10 cellular contexts compared by ENCODE assay signal in genomic region chr2:53353372-53354111, GRCh38.
DNase-seq lines count a peak whose midpoint lies in the region; ATAC-seq and TF ChIP-seq lines count a peak whose summit lies in the region.
"Had no signal": no experiment of that assay in that cellular context is flagged by ENCODE, and none has a peak within 500 bp of the region (broad histone marks: within the 10 kb centered on the region; RNA-seq: fewer than 3 reads in every experiment).

No MANE protein-coding gene starts in this region.

- H2AK9ac ChIP-seq in IMR-90 (replicated peaks; ENCODE audit: low read depth, low read length, poor library complexity) = no peak overlapping the region

- H2AFZ ChIP-seq in IMR-90 (replicated peaks; ENCODE audit: low read length, poor library complexity) = no peak overlapping the region

- TF ChIP-seq POLR2A in IMR-90 (IDR thresholded peaks at IDR 0.05; ENCODE audit: low read depth, low read length) = no peak

- BruUV-seq in IMR-90 (replicated peaks; lab: Mats Ljungman, UMichigan) = no TSS peak

- H3K4me3 ChIP-seq in IMR-90 (ENCODE audit: insufficient read depth, low read depth, low read length) (no peak overlapping the region), astrocyte of the cerebellum (ENCODE audit: low read depth, low read length) (no peak overlapping the region), mucosa of descending colon (no peak overlapping the region), lower lobe of right lung (no peak overlapping the region)

- no peaks in the 10 kb centered on the region for H3K9me1 ChIP-seq in IMR-90 (ENCODE audit: insufficient read depth, low read length)

- peak; percentile 27; the same call in 1 of the 2 replicates for ATAC-seq in IMR-90 (ENCODE audit: low read depth)
- ATAC-seq in mucosa of descending colon = peak; percentile 94
- no peak for ATAC-seq in lower lobe of right lung

- H4K20me1 ChIP-seq in IMR-90 (ENCODE audit: insufficient read depth, low read length) = no peaks in the 10 kb centered on the region

- CTCF ChIA-PET in IMR-90 (lab: Yijun Ruan, JAX) = interaction anchor here (0.5 kb wide), 1 partner anchor 35 kb away, joined by 3 read pairs; no protein-coding TSS in a partner anchor

- no peak overlapping the region for H4K8ac ChIP-seq in IMR-90 (ENCODE audit: low read depth in 2 of 2, low read length in 2 of 2)

- H3K36me3 ChIP-seq in IMR-90 (ENCODE audit: control insufficient read depth, insufficient read depth, low read length) = no peaks in the 10 kb centered on the region
- H3K36me3 ChIP-seq in mucosa of descending colon (ENCODE audit: low read depth) = no peaks in the 10 kb centered on the region
- H3K36me3 ChIP-seq in lower lobe of right lung = no peaks in the 10 kb centered on the region

- in situ Hi-C loops in IMR-90 (cut with MboI; ENCODE audit: low sequenced_read_pairs) = no loop called here
- in situ Hi-C loops in astrocyte of the cerebellum (cut with HindIII; ENCODE audit: low sequenced_read_pairs) = no loop called here

- peaks cover 4% of the 10 kb centered on the region for H3K27me3 Mint-ChIP-seq in activated naive CD8-positive, alpha-beta T cell treated with anti-CD3 and anti-CD28 coated beads for 36 hours

- intact Hi-C loops in IMR-90 (cut with micrococcal nuclease) (no loop called here), mucosa of descending colon (cut with DNase I, micrococcal nuclease) (no loop called here), lower lobe of right lung (cut with DNase I) (no loop called here)

- no peak overlapping the region for H3K14ac ChIP-seq in IMR-90 (replicated peaks; ENCODE audit: low read depth, low read length)

- H3K4ac ChIP-seq in IMR-90 (ENCODE audit: low read depth, low read length) = no peak overlapping the region

- no peaks in the 10 kb centered on the region for H3K27me3 ChIP-seq in IMR-90 (ENCODE audit: control insufficient read depth, insufficient read depth, low read length)
- no peaks in the 10 kb centered on the region for H3K27me3 ChIP-seq in lower lobe of right lung (ENCODE audit: low read depth)

- H2BK5ac ChIP-seq in IMR-90 (ENCODE audit: low read depth, low read length, poor library complexity, severe bottlenecking) = no peak overlapping the region

- H3K9ac ChIP-seq in IMR-90 (ENCODE audit: low read depth, low read length) = no peak overlapping the region

- no peak overlapping the region for H2BK20ac ChIP-seq in IMR-90 (ENCODE audit: low read depth, low read length)

- H3K27ac ChIP-seq in IMR-90 (ENCODE audit: insufficient read depth, low read length) (no peak overlapping the region; the same call in 1 of the 2 replicates), lower lobe of right lung (no peak overlapping the region)

- H3K4me1 ChIP-seq in IMR-90 (ENCODE audit: control insufficient read depth, insufficient read depth, low read length) = no peaks in the 10 kb centered on the region
- H3K4me1 ChIP-seq in mucosa of descending colon (ENCODE audit: low read depth) = peaks cover 7% of the 10 kb centered on the region
- no peaks in the 10 kb centered on the region for H3K4me1 ChIP-seq in lower lobe of right lung

- POLR2A ChIA-PET in IMR-90 (lab: Charles Lee; ENCODE audit: unreplicated experiment) = no interaction called here

- no peak overlapping the region for H3K18ac ChIP-seq in IMR-90 (ENCODE audit: low read depth, low read length)

- H2BK15ac ChIP-seq in IMR-90 (ENCODE audit: low read depth, low read length) = no peak overlapping the region

- H2AK5ac ChIP-seq in IMR-90 (ENCODE audit: low read depth, low read length) = no peak overlapping the region

- H4K91ac ChIP-seq in IMR-90 (ENCODE audit: insufficient read depth, low read depth, low read length) = no peak overlapping the region

- no CpG with 5 or more reads among the region's 5 CpGs for WGBS in IMR-90 (ENCODE audit: extremely low coverage in 2 of 2, insufficient read length in 1 of 2), 2 experiments

- H3K4me3 Mint-ChIP-seq in activated naive CD8-positive, alpha-beta T cell treated with anti-CD3 and anti-CD28 coated beads for 36 hours = no peak overlapping the region
- H3K4me3 Mint-ChIP-seq: T-helper 1 cell treated with Interleukin-12 subunit alpha and Interleukin-12 subunit beta and Interleukin-4 antibody, amounts not matched to agents 30 μg/mL and 1 μg/mL, for 36 hours had no signal

- no peak overlapping the region for H3K23ac ChIP-seq in IMR-90 (ENCODE audit: low read depth, low read length)

- no peak overlapping the region for H3K27ac Mint-ChIP-seq in activated naive CD8-positive, alpha-beta T cell treated with anti-CD3 and anti-CD28 coated beads for 36 hours
- H3K27ac Mint-ChIP-seq: T-helper 1 cell treated with Interleukin-12 subunit alpha and Interleukin-12 subunit beta and Interleukin-4 antibody, amounts not matched to agents 30 μg/mL and 1 μg/mL, for 36 hours had no signal

- dilution Hi-C loops in IMR-90 (cut with HindIII; ENCODE audit: low sequenced_read_pairs, unreplicated experiment) = no loop called here

- no peak overlapping the region for H4K5ac ChIP-seq in IMR-90 (ENCODE audit: low read depth, low read length)

- no peaks in the 10 kb centered on the region for H3K36me3 Mint-ChIP-seq in activated naive CD8-positive, alpha-beta T cell treated with anti-CD3 and anti-CD28 coated beads for 36 hours

- no peaks in the 10 kb centered on the region for H3K79me1 ChIP-seq in IMR-90 (ENCODE audit: low read depth in 1 of 2, low read length in 2 of 2)

- no peak overlapping the region for H3K56ac ChIP-seq in IMR-90 (ENCODE audit: extremely low read depth, insufficient read depth, low read length)

- DNase-seq in DMS 273 (lab: John Stamatoyannopoulos, UW; ENCODE audit: unreplicated experiment) (peak; percentile 76), IMR-90 (peak; percentile 15), astrocyte of the cerebellum (ENCODE audit: low read depth) (peak; percentile 2), mucosa of descending colon (peak; percentile 53 to 62 (median 55)), globus pallidus (ENCODE audit: low spot score) (no peak), lower lobe of right lung (no peak)
- no peak for DNase-seq in stimulated activated CD4-positive, alpha-beta T cell treated with anti-CD3 and anti-CD28 coated beads, Interleukin-15, amount 100 ng/mL, for 24 hours
- no peak for DNase-seq in activated naive CD8-positive, alpha-beta T cell treated with anti-CD3 and anti-CD28 coated beads for 36 hours
- DNase-seq: activated CD8-positive, alpha-beta memory T cell treated with anti-CD3 and anti-CD28 coated beads, Interleukin-2, amount 50 U/mL, for 48 hours had no signal

- H3K4me2 ChIP-seq in IMR-90 (ENCODE audit: low read depth, low read length) = no peak overlapping the region

- no peak overlapping the region for H2BK120ac ChIP-seq in IMR-90 (ENCODE audit: low read depth, low read length)

- H3K9me3 Mint-ChIP-seq in activated naive CD8-positive, alpha-beta T cell treated with anti-CD3 and anti-CD28 coated beads for 36 hours = peaks cover 12% of the 10 kb centered on the region

- H3K4me1 Mint-ChIP-seq in activated naive CD8-positive, alpha-beta T cell treated with anti-CD3 and anti-CD28 coated beads for 36 hours = no peaks in the 10 kb centered on the region

- no peak for TF ChIP-seq RAD21 in IMR-90 (IDR thresholded peaks at IDR 0.05; ENCODE audit: low read length)

- TF ChIP-seq CTCF in IMR-90 (conservative IDR thresholded peaks at IDR 0.05; ENCODE audit: low read depth, low read length) (no peak), astrocyte of the cerebellum (IDR thresholded peaks at IDR 0.05; ENCODE audit: low read depth, low read length, missing control alignments) (no peak), mucosa of descending colon (IDR thresholded peaks at IDR 0.05) (no peak), lower lobe of right lung (IDR thresholded peaks at IDR 0.05) (no peak)

- peaks cover 4% of the 10 kb centered on the region; the same call in 1 of the 2 replicates for H3K9me3 ChIP-seq in IMR-90 (ENCODE audit: control insufficient read depth, insufficient read depth, low read length)
- peaks cover 6% of the 10 kb centered on the region for H3K9me3 ChIP-seq in mucosa of descending colon
- H3K9me3 ChIP-seq in lower lobe of right lung = peaks cover 11% of the 10 kb centered on the region

TF ChIP-seq in IMR-90, 13 proteins besides CTCF, POLR2A, EP300 and RAD21:
- no peak for TF ChIP-seq MAZ (IDR thresholded peaks at IDR 0.05; ENCODE audit: borderline replicate concordance, low read depth, low read length)
- no peak for TF ChIP-seq NFE2L2 (IDR thresholded peaks at IDR 0.05; ENCODE audit: low read depth, low read length)
- no peak for TF ChIP-seq CEBPB (IDR thresholded peaks at IDR 0.05; ENCODE audit: low read depth, low read length)
- TF ChIP-seq MXI1 (IDR thresholded peaks at IDR 0.05; ENCODE audit: borderline replicate concordance, low read depth, low read length) = no peak
- TF ChIP-seq RFX5 (IDR thresholded peaks at IDR 0.05; ENCODE audit: low read depth, low read length) = no peak
- no peak for TF ChIP-seq USF2 (IDR thresholded peaks at IDR 0.05; ENCODE audit: low read depth, low read length)
- no peak for TF ChIP-seq SMC3 (IDR thresholded peaks at IDR 0.05; ENCODE audit: low read depth, low read length)

Comparison
In these comparisons a context has a peak if more than half of its experiments do, and no peak if none do; other contexts are left out.
1. DNase-seq: peak in DMS 273 (single experiment), IMR-90 (single experiment), astrocyte of the cerebellum (single experiment) and mucosa of descending colon (3 of 3); none in stimulated activated CD4-positive, alpha-beta T cell treated with anti-CD3 and anti-CD28 coated beads, Interleukin-15, amount 100 ng/mL, for 24 hours (single experiment), globus pallidus (single experiment), activated naive CD8-positive, alpha-beta T cell treated with anti-CD3 and anti-CD28 coated beads for 36 hours (single experiment) and lower lobe of right lung (single experiment).
2. ATAC-seq: peak in IMR-90 (single experiment) and mucosa of descending colon (single experiment); none in lower lobe of right lung (0 of 2).